In genomic region chr10:6269953-6270867, GRCh38 we compare ENCODE assay signal across 9 cellular contexts.
DNase-seq lines count a peak whose midpoint lies in the region; ATAC-seq, FAIRE-seq and TF ChIP-seq lines count a peak whose summit lies in the region.
"Had no signal": no experiment of that assay in that cellular context is flagged by ENCODE, and none has a peak within 500 bp of the region (broad histone marks: within the 10 kb centered on the region; RNA-seq: fewer than 3 reads in every experiment).

No MANE protein-coding gene starts in this region.

- ATAC-seq in GM18868 (IDR thresholded peaks at IDR 0.05; ENCODE audit: unreplicated experiment) (peak; percentile 77), HG03095 (IDR thresholded peaks at IDR 0.05; ENCODE audit: unreplicated experiment) (peak; percentile 85), Right ventricle myocardium superior (ENCODE audit: poor library complexity) (no peak)

- no peak overlapping the region for H3K4me3 ChIP-seq in epithelial cell of esophagus (ENCODE audit: low read length)

- no peak for TF ChIP-seq CTCF in epithelial cell of esophagus (IDR thresholded peaks at IDR 0.05; ENCODE audit: insufficient read depth, low read depth, low read length, missing control alignments)

- no peak for FAIRE-seq in frontal cortex (lab: Jason Lieb, UNC)

- DNase-seq in activated CD4-positive, alpha-beta T cell treated with anti-CD3 and anti-CD28 coated beads for 24 hours (ENCODE audit: low read depth in 2 of 2) = peak; percentile 39 to 57
- DNase-seq in epithelial cell of esophagus (ENCODE audit: low read depth) (peak; percentile 79), frontal cortex (ENCODE audit: low spot score in 2 of 2) (no peak), NCI-H187 (lab: John Stamatoyannopoulos, UW) (no peak), Right ventricle myocardium superior (no peak)
- peak; percentile 48 for DNase-seq in stimulated activated CD8-positive, alpha-beta memory T cell treated with anti-CD3 and anti-CD28 coated beads, Interleukin-7, amount 100 ng/mL, for 24 hours (ENCODE audit: low read depth)
- DNase-seq: left cardiac atrium had no signal

- intact Hi-C loops in Right ventricle myocardium superior (cut with DNase I) = no loop called here

Comparison
In these comparisons a context has a peak if more than half of its experiments do, and no peak if none do; other contexts are left out.
1. DNase-seq: peak in activated CD4-positive, alpha-beta T cell treated with anti-CD3 and anti-CD28 coated beads for 24 hours (2 of 2), epithelial cell of esophagus (single experiment) and stimulated activated CD8-positive, alpha-beta memory T cell treated with anti-CD3 and anti-CD28 coated beads, Interleukin-7, amount 100 ng/mL, for 24 hours (single experiment); none in frontal cortex (0 of 2), NCI-H187 (0 of 2) and Right ventricle myocardium superior (single experiment).